ENCODE assay signal across 20 cellular contexts in the genomic region with DNA sequence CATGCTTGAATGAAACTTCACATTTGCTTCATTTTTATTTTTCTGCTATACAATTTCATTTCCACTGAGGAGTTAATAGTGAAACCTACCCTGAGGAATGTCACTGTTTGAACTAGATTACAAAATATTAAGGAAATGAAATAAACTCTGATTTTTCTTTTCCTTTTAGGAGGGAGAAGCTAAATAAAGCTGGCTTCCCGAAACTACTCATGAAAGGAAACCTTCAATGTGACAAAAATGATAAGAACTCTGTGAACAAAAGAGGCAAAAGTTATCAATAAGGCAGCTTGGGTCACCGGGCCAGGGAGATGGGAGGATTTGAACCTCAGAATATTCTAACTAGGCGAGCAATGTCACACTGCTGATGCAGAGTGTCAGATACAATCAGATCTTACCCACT.
DNase-seq lines count a peak whose midpoint lies in the region; ATAC-seq, FAIRE-seq and TF ChIP-seq lines count a peak whose summit lies in the region.
"Had no signal": no experiment of that assay in that cellular context is flagged by ENCODE, and none has a peak within 500 bp of the region (broad histone marks: within the 10 kb centered on the region; RNA-seq: fewer than 3 reads in every experiment).

No MANE protein-coding gene starts in this region.

- H3K27me3 ChIP-seq in heart right ventricle (no peaks in the 10 kb centered on the region), endothelial cell of umbilical vein (ENCODE audit: control insufficient read depth in 2 of 2, insufficient read depth in 2 of 2, low read length in 2 of 2) (no peaks in the 10 kb centered on the region), pancreas (no peaks in the 10 kb centered on the region), uterus (no peaks in the 10 kb centered on the region)
- H3K27me3 ChIP-seq: BLaER1, SJSA1 had no signal

- H3K4me1 ChIP-seq in heart right ventricle (peaks cover 0 to 29% (median 13%) of the 10 kb centered on the region in 9 donors), endothelial cell of umbilical vein (ENCODE audit: control insufficient read depth, extremely low read depth, insufficient read depth, low read length) (peaks cover 20% of the 10 kb centered on the region), pancreas (peaks cover 0 to 8% (median 5%) of the 10 kb centered on the region in 3 donors), uterus (peaks cover 0 to 19% of the 10 kb centered on the region in 2 donors)
- H3K4me1 ChIP-seq: BLaER1, SJSA1 had no signal

- no peaks in the 10 kb centered on the region for H3K9me1 ChIP-seq in endothelial cell of umbilical vein (replicated peaks; ENCODE audit: control insufficient read depth, extremely low read depth, insufficient read depth, low read length)

- no TSS peak for BruUV-seq in endothelial cell of umbilical vein (replicated peaks; lab: Mats Ljungman, UMichigan)

- DNase-seq in heart right ventricle (no peak), Right ventricle myocardium superior (no peak), endothelial cell of umbilical vein (ENCODE audit: low read depth, low spot score) (peak; percentile 72), pancreas (no peak), uterus (no peak)
- DNase-seq in activated CD4-positive, alpha-beta T cell treated with anti-CD3 and anti-CD28 coated beads for 1 hour = no peak
- no peak for DNase-seq in activated effector memory CD4-positive, alpha-beta T cell treated with anti-CD3 and anti-CD28 coated beads, Interleukin-2, amount 50 U/mL, for 16 hours
- DNase-seq: activated CD4-positive, alpha-beta T cell treated with anti-CD3 and anti-CD28 coated beads, Interleukin-2, amount 50 U/mL, for 4 hours; activated naive CD4-positive, alpha-beta T cell; anterior cingulate cortex; GDM1; MM.1S; NCI-H1694; nucleus accumbens; PC-3; trophoblast cell had no signal

- H3K36me3 ChIP-seq in heart right ventricle = peaks cover 0 to 21% (median 0%) of the 10 kb centered on the region in 9 donors
- peaks cover 0 to 6% of the 10 kb centered on the region in 2 experiments for H3K36me3 ChIP-seq in endothelial cell of umbilical vein (ENCODE audit: control insufficient read depth in 2 of 2, extremely low read depth in 1 of 2, insufficient read depth in 2 of 2, low read length in 2 of 2)
- no peaks in the 10 kb centered on the region for H3K36me3 ChIP-seq in pancreas
- no peaks in the 10 kb centered on the region for H3K36me3 ChIP-seq in uterus
- H3K36me3 ChIP-seq: SJSA1 had no signal

- H3K4me2 ChIP-seq in endothelial cell of umbilical vein (ENCODE audit: insufficient read depth, low read length) = peak overlapping the region; percentile 42
- H3K4me2 ChIP-seq: BLaER1 had no signal

- peaks cover 35% of the 10 kb centered on the region for H3K79me2 ChIP-seq in endothelial cell of umbilical vein (ENCODE audit: control insufficient read depth, insufficient read depth, low read length)

- H3K27ac ChIP-seq in heart right ventricle (peak overlapping the region in 8 of 10 donors; percentile 32 to 76 (median 47)), endothelial cell of umbilical vein (ENCODE audit: insufficient read depth, low read depth, low read length) (peak overlapping the region; percentile 47), pancreas (peak overlapping the region in 3 of 4 donors; percentile 2 to 64 (median 57)), uterus (peak overlapping the region; percentile 80 to 84)
- H3K27ac ChIP-seq: BLaER1, SJSA1 had no signal

- POLR2A ChIA-PET in endothelial cell of umbilical vein (lab: Charles Lee) = interaction anchor here (0.6 kb wide), 1 partner anchor 43 kb away, joined by 3 read pairs; no protein-coding TSS in a partner anchor

- dilution Hi-C loops in endothelial cell of umbilical vein (cut with MboI; ENCODE audit: extremely low pct_ligation_motif_present, low sequenced_read_pairs) = no loop called here

- TF ChIP-seq POLR2A in endothelial cell of umbilical vein (IDR thresholded peaks at IDR 0.05; ENCODE audit: low read depth, low read length) (no peak), uterus (IDR thresholded peaks at IDR 0.05) (no peak)

- H4K20me1 ChIP-seq in endothelial cell of umbilical vein (replicated peaks; ENCODE audit: control insufficient read depth, extremely low read depth, insufficient read depth, low read length) = no peaks in the 10 kb centered on the region
- H4K20me1 ChIP-seq: BLaER1 had no signal

- CTCF ChIA-PET in endothelial cell of umbilical vein (lab: Charles Lee) = interaction anchor here (1.2 to 2.3 kb wide), 2 partner anchors 14 to 53 kb away, joined by 4 to 6 read pairs; no protein-coding TSS in a partner anchor

- 50 to 60% methylated on average over 3 of the region's 3 CpGs for WGBS in heart right ventricle, 2 donors
- WGBS in pancreas, 2 donors = 64 to 65% methylated on average over 3 of the region's 3 CpGs

- H3K9me3 ChIP-seq in heart right ventricle (peaks cover 0 to 42% (median 16%) of the 10 kb centered on the region in 11 donors), endothelial cell of umbilical vein (replicated peaks; ENCODE audit: control insufficient read depth, insufficient read depth, low read length) (peaks cover 13% of the 10 kb centered on the region), pancreas (peaks cover 0 to 5% (median 0%) of the 10 kb centered on the region in 4 donors), uterus (peaks cover 0 to 14% of the 10 kb centered on the region in 2 donors)

- H2AFZ ChIP-seq in endothelial cell of umbilical vein (ENCODE audit: low read depth, low read length) = no peak overlapping the region

- ATAC-seq in heart right ventricle (peak in 5 of 8 donors; percentile 28 to 82 (median 44)), Right ventricle myocardium superior (ENCODE audit: poor library complexity) (no peak), pancreas (peak in 2 of 4 donors; percentile 25 to 35), GM18498 (IDR thresholded peaks at IDR 0.05; ENCODE audit: unreplicated experiment) (no peak)
- ATAC-seq: PC-3; stimulated activated memory B cell treated with anti-CD40 and anti-IgM and Interleukin-4, amounts not matched to agents 10 μg/mL and 1 μg/mL and 100 μg/mL, for 72 hours had no signal

- no peak for TF ChIP-seq CTCF in heart right ventricle (IDR thresholded peaks at IDR 0.05)
- no peak for TF ChIP-seq CTCF in endothelial cell of umbilical vein (IDR thresholded peaks at IDR 0.05; ENCODE audit: extremely low read depth in 1 of 2, insufficient read depth in 1 of 2, low read depth in 1 of 2, low read length in 2 of 2)
- no peak for TF ChIP-seq CTCF in pancreas (IDR thresholded peaks at IDR 0.05)
- no peak for TF ChIP-seq CTCF in uterus (IDR thresholded peaks at IDR 0.05)

- H3K9ac ChIP-seq in endothelial cell of umbilical vein (replicated peaks; ENCODE audit: extremely low read depth, insufficient read depth, low read length) = peak overlapping the region; percentile 30
- H3K9ac ChIP-seq: BLaER1 had no signal

- intact Hi-C loops in heart right ventricle (cut with DNase I) = no loop called here
- intact Hi-C loops in Right ventricle myocardium superior (cut with DNase I) = no loop called here
- intact Hi-C loops in endothelial cell of umbilical vein (cut with micrococcal nuclease) = no loop called here
- intact Hi-C loops in pancreas (cut with DNase I) = no loop called here
- intact Hi-C loops in uterus (cut with DNase I; ENCODE audit: low total_unique reads) = no loop called here

- FAIRE-seq in endothelial cell of umbilical vein (lab: Jason Lieb, UNC) (no peak), pancreas (lab: Jason Lieb, UNC) (no peak)

- H3K4me3 ChIP-seq in heart right ventricle (no peak overlapping the region), endothelial cell of umbilical vein (replicated peaks in 1 of 3; ENCODE audit: insufficient read depth in 1 of 3, low read depth in 1 of 3, low read length in 3 of 3) (no peak overlapping the region), pancreas (no peak overlapping the region), uterus (no peak overlapping the region)
- H3K4me3 ChIP-seq: BLaER1, SJSA1 had no signal

TF ChIP-seq in endothelial cell of umbilical vein, 7 proteins besides CTCF, POLR2A, EP300 and RAD21:
- TF ChIP-seq MYC (IDR thresholded peaks at IDR 0.05; ENCODE audit: low read depth, low read length) = no peak
- no peak for TF ChIP-seq POLR2AphosphoS5 (IDR thresholded peaks at IDR 0.05; ENCODE audit: insufficient read depth, low read depth, low read length)
- TF ChIP-seq EZH2 (IDR thresholded peaks at IDR 0.05; ENCODE audit: borderline replicate concordance, low read depth, low read length, severe bottlenecking) = no peak
- TF ChIP-seq FOS (IDR thresholded peaks at IDR 0.05; ENCODE audit: borderline replicate concordance, insufficient read depth, low read length) = no peak

Comparison
In these comparisons a context has a peak if more than half of its experiments do, and no peak if none do; other contexts are left out.
1. ATAC-seq: peak in heart right ventricle (5 of 8); none in Right ventricle myocardium superior (single experiment) and GM18498 (single experiment).
2. Peak in every context shown above with its lines, with median percentiles within 50 percentile points of each other: H3K27ac ChIP-seq.